Comparison of ENCODE assay signal across 1 cellular context in the genomic region with DNA sequence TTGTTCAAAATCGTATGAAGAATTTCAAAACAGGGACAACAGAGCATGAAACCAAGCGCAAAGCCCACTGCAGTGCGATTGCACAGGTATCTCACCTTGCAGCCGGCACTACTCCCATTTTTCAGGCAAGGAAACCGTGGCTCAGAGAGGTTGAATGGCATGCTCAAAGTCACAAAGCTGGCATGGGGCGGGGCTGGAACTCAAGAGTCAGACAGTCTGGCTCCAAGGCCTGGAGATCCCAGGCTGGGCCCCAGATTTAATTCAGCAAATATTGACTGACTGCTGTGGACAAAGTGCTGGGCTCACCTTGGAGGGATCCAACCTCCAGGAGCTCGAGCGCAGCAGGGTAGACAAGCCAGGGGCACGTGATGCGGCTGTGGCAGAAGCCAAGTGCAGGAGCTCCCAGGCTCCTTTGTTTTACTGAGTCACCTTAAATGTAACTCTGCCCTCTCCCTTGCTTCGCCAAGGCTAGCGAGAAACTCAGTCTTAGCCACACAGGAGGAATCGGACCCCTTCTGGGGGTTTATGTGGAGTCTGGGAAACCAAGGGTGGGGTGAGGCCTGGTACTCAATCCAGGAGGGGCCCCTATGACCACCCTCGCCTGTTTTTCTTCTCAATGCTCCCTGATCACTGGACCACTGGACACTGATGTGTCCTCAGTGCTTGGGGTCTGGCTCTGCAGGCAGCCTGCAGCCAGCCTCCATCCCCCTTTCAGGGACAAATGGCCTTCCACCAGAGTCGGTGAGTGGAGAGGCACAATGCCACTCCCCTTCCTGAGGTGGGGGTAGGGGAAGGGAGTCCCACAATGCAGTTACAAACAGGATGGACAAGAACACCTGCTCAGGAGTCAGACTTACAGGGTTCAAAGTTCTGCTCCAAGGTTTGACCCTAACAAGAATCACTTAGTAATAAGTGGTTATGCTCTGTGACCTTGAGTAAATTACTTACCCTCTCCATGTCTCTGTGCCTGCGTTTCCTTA.
A peak's percentile ranks its signal among the peaks of the same experiment; 100 is the strongest.
TF ChIP-seq lines count a peak whose summit lies in the region.

No MANE protein-coding gene starts in this region.

TF ChIP-seq in HepG2, 621 proteins besides CTCF, POLR2A, EP300 and RAD21 (continued from another document and continues in another):
- TF ChIP-seq RFXAP (CRISPR knock-in tag; IDR thresholded peaks at IDR 0.05; ENCODE audit: borderline replicate concordance) = 0 out of 2 replicates have a peak, but pooled peaks have one; percentile 72
- TF ChIP-seq ZSCAN29 (CRISPR knock-in tag; conservative IDR thresholded peaks at IDR 0.05) = peak; percentile 31
- TF ChIP-seq SMARCC2 (IDR thresholded peaks at IDR 0.05) = no peak
- TF ChIP-seq ZNF234 (CRISPR knock-in tag; conservative IDR thresholded peaks at IDR 0.05) = no peak
- TF ChIP-seq, protein P1, sequence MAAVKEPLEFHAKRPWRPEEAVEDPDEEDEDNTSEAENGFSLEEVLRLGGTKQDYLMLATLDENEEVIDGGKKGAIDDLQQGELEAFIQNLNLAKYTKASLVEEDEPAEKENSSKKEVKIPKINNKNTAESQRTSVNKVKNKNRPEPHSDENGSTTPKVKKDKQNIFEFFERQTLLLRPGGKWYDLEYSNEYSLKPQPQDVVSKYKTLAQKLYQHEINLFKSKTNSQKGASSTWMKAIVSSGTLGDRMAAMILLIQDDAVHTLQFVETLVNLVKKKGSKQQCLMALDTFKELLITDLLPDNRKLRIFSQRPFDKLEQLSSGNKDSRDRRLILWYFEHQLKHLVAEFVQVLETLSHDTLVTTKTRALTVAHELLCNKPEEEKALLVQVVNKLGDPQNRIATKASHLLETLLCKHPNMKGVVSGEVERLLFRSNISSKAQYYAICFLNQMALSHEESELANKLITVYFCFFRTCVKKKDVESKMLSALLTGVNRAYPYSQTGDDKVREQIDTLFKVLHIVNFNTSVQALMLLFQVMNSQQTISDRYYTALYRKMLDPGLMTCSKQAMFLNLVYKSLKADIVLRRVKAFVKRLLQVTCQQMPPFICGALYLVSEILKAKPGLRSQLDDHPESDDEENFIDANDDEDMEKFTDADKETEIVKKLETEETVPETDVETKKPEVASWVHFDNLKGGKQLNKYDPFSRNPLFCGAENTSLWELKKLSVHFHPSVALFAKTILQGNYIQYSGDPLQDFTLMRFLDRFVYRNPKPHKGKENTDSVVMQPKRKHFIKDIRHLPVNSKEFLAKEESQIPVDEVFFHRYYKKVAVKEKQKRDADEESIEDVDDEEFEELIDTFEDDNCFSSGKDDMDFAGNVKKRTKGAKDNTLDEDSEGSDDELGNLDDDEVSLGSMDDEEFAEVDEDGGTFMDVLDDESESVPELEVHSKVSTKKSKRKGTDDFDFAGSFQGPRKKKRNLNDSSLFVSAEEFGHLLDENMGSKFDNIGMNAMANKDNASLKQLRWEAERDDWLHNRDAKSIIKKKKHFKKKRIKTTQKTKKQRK (IDR thresholded peaks at IDR 0.05; ENCODE audit: low read length) = no peak
- 0 out of 2 replicates have a peak, but pooled peaks have one; percentile 3 for TF ChIP-seq ZNF749 (CRISPR knock-in tag; IDR thresholded peaks at IDR 0.05; ENCODE audit: borderline replicate concordance)
- peak; percentile 76; the same call in 1 of the 2 replicates for TF ChIP-seq ZNF563 (CRISPR knock-in tag; IDR thresholded peaks at IDR 0.05)
- TF ChIP-seq WIZ (CRISPR knock-in tag; IDR thresholded peaks at IDR 0.05) = 0 out of 2 replicates have a peak, but pooled peaks have one; percentile 80
- TF ChIP-seq YEATS4 (CRISPR knock-in tag; IDR thresholded peaks at IDR 0.05; ENCODE audit: borderline replicate concordance) = no peak
- TF ChIP-seq ZNF263 (CRISPR knock-in tag; IDR thresholded peaks at IDR 0.05) = peak; percentile 76
- TF ChIP-seq ZSCAN12 (CRISPR knock-in tag; IDR thresholded peaks at IDR 0.05) = no peak
- TF ChIP-seq MAFK (conservative IDR thresholded peaks at IDR 0.05 in 1 of 2, IDR thresholded peaks at IDR 0.05 in 1 of 2; ENCODE audit: low read length in 2 of 2) = no peak
- TF ChIP-seq NFE2L2 (IDR thresholded peaks at IDR 0.05; ENCODE audit: low read length) = peak; percentile 22; the same call in 1 of the 2 replicates
- TF ChIP-seq, protein P2, sequence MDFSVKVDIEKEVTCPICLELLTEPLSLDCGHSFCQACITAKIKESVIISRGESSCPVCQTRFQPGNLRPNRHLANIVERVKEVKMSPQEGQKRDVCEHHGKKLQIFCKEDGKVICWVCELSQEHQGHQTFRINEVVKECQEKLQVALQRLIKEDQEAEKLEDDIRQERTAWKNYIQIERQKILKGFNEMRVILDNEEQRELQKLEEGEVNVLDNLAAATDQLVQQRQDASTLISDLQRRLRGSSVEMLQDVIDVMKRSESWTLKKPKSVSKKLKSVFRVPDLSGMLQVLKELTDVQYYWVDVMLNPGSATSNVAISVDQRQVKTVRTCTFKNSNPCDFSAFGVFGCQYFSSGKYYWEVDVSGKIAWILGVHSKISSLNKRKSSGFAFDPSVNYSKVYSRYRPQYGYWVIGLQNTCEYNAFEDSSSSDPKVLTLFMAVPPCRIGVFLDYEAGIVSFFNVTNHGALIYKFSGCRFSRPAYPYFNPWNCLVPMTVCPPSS (IDR thresholded peaks at IDR 0.05) = no peak
- TF ChIP-seq, protein P3, sequence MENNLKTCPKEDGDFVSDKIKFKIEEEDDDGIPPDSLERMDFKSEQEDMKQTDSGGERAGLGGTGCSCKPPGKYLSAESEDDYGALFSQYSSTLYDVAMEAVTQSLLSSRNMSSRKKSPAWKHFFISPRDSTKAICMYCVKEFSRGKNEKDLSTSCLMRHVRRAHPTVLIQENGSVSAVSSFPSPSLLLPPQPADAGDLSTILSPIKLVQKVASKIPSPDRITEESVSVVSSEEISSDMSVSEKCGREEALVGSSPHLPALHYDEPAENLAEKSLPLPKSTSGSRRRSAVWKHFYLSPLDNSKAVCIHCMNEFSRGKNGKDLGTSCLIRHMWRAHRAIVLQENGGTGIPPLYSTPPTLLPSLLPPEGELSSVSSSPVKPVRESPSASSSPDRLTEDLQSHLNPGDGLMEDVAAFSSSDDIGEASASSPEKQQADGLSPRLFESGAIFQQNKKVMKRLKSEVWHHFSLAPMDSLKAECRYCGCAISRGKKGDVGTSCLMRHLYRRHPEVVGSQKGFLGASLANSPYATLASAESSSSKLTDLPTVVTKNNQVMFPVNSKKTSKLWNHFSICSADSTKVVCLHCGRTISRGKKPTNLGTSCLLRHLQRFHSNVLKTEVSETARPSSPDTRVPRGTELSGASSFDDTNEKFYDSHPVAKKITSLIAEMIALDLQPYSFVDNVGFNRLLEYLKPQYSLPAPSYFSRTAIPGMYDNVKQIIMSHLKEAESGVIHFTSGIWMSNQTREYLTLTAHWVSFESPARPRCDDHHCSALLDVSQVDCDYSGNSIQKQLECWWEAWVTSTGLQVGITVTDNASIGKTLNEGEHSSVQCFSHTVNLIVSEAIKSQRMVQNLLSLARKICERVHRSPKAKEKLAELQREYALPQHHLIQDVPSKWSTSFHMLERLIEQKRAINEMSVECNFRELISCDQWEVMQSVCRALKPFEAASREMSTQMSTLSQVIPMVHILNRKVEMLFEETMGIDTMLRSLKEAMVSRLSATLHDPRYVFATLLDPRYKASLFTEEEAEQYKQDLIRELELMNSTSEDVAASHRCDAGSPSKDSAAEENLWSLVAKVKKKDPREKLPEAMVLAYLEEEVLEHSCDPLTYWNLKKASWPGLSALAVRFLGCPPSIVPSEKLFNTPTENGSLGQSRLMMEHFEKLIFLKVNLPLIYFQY (CRISPR knock-in tag; IDR thresholded peaks at IDR 0.05; ENCODE audit: borderline replicate concordance) = 0 out of 2 replicates have a peak, but pooled peaks have one; percentile 56
- no peak for TF ChIP-seq HNRNPK (IDR thresholded peaks at IDR 0.05; ENCODE audit: low read depth, low read length, poor library complexity, severe bottlenecking)
- TF ChIP-seq, protein P4, sequence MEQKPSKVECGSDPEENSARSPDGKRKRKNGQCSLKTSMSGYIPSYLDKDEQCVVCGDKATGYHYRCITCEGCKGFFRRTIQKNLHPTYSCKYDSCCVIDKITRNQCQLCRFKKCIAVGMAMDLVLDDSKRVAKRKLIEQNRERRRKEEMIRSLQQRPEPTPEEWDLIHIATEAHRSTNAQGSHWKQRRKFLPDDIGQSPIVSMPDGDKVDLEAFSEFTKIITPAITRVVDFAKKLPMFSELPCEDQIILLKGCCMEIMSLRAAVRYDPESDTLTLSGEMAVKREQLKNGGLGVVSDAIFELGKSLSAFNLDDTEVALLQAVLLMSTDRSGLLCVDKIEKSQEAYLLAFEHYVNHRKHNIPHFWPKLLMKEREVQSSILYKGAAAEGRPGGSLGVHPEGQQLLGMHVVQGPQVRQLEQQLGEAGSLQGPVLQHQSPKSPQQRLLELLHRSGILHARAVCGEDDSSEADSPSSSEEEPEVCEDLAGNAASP (CRISPR knock-in tag; IDR thresholded peaks at IDR 0.05; ENCODE audit: borderline replicate concordance) = peak; percentile 84
- no peak for TF ChIP-seq ZNF383 (CRISPR knock-in tag; IDR thresholded peaks at IDR 0.05; ENCODE audit: borderline replicate concordance)
- TF ChIP-seq NFIB (CRISPR knock-in tag; IDR thresholded peaks at IDR 0.05; ENCODE audit: borderline replicate concordance) = no peak
- TF ChIP-seq, protein P5, sequence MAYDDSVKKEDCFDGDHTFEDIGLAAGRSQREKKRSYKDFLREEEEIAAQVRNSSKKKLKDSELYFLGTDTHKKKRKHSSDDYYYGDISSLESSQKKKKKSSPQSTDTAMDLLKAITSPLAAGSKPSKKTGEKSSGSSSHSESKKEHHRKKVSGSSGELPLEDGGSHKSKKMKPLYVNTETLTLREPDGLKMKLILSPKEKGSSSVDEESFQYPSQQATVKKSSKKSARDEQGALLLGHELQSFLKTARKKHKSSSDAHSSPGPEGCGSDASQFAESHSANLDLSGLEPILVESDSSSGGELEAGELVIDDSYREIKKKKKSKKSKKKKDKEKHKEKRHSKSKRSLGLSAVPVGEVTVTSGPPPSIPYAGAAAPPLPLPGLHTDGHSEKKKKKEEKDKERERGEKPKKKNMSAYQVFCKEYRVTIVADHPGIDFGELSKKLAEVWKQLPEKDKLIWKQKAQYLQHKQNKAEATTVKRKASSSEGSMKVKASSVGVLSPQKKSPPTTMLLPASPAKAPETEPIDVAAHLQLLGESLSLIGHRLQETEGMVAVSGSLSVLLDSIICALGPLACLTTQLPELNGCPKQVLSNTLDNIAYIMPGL (CRISPR knock-in tag; IDR thresholded peaks at IDR 0.05; ENCODE audit: borderline replicate concordance in 1 of 2, low read depth in 1 of 2) = no peak; a peak in 2 of 4 replicates
- no peak for TF ChIP-seq SOX6 (IDR thresholded peaks at IDR 0.05)
- peak; percentile 94 for TF ChIP-seq SOX6 (CRISPR knock-in tag; IDR thresholded peaks at IDR 0.05)
- peak; percentile 13 for TF ChIP-seq SRSF1 (optimal IDR thresholded peaks at IDR 0.05; ENCODE audit: low read depth, low read length)
- TF ChIP-seq IKZF1 (IDR thresholded peaks at IDR 0.05) = no peak
- peak; percentile 88 for TF ChIP-seq SPEN (CRISPR knock-in tag; IDR thresholded peaks at IDR 0.05; ENCODE audit: low read depth)
- TF ChIP-seq, protein P6, sequence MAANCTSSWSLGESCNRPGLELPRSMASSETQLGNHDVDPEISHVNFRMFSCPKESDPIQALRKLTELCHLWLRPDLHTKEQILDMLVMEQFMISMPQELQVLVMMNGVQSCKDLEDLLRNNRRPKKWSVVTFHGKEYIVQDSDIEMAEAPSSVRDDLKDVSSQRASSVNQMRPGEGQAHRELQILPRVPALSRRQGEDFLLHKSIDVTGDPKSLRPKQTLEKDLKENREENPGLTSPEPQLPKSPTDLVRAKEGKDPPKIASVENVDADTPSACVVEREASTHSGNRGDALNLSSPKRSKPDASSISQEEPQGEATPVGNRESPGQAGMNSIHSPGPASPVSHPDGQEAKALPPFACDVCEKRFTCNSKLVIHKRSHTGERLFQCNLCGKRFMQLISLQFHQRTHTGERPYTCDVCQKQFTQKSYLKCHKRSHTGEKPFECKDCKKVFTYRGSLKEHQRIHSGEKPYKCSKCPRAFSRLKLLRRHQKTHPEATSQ (CRISPR knock-in tag; IDR thresholded peaks at IDR 0.05; ENCODE audit: borderline replicate concordance) = no peak
- TF ChIP-seq ZNF224 (CRISPR knock-in tag; IDR thresholded peaks at IDR 0.05) = 0 out of 2 replicates have a peak, but pooled peaks have one; percentile 76
- peak; percentile 64; the same call in 1 of the 2 replicates for TF ChIP-seq DPF2 (CRISPR knock-in tag; IDR thresholded peaks at IDR 0.05; ENCODE audit: borderline replicate concordance, low read depth)
- peak; percentile 31; the same call in 1 of the 2 replicates for TF ChIP-seq YEATS2 (CRISPR knock-in tag; IDR thresholded peaks at IDR 0.05; ENCODE audit: borderline replicate concordance)
- no peak for TF ChIP-seq RFXANK (CRISPR knock-in tag; IDR thresholded peaks at IDR 0.05)
- TF ChIP-seq ELF1 (CRISPR knock-in tag; IDR thresholded peaks at IDR 0.05) = peak; percentile 36; the same call in 1 of the 2 replicates
- TF ChIP-seq ZNF672 (CRISPR knock-in tag; IDR thresholded peaks at IDR 0.05) = no peak
- TF ChIP-seq ARNT (IDR thresholded peaks at IDR 0.05) = no peak
- no peak; the same call in 1 of the 2 replicates for TF ChIP-seq ZNF652 (CRISPR knock-in tag; IDR thresholded peaks at IDR 0.05; ENCODE audit: borderline replicate concordance, low read depth)
- TF ChIP-seq ZNF468 (CRISPR knock-in tag; IDR thresholded peaks at IDR 0.05) = 0 out of 2 replicates have a peak, but pooled peaks have one; percentile 15
- TF ChIP-seq, protein P7, sequence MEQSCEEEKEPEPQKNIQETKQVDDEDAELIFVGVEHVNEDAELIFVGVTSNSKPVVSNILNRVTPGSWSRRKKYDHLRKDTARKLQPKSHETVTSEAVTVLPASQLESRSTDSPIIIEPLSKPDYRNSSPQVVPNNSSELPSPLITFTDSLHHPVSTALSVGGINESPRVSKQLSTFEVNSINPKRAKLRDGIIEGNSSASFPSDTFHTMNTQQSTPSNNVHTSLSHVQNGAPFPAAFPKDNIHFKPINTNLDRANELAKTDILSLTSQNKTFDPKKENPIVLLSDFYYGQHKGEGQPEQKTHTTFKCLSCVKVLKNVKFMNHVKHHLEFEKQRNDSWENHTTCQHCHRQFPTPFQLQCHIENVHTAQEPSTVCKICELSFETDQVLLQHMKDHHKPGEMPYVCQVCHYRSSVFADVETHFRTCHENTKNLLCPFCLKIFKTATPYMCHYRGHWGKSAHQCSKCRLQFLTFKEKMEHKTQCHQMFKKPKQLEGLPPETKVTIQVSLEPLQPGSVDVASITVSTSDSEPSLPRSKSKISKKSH (CRISPR knock-in tag; IDR thresholded peaks at IDR 0.05; ENCODE audit: borderline replicate concordance) = peak; percentile 66; the same call in 1 of the 2 replicates
- TF ChIP-seq, protein P8, sequence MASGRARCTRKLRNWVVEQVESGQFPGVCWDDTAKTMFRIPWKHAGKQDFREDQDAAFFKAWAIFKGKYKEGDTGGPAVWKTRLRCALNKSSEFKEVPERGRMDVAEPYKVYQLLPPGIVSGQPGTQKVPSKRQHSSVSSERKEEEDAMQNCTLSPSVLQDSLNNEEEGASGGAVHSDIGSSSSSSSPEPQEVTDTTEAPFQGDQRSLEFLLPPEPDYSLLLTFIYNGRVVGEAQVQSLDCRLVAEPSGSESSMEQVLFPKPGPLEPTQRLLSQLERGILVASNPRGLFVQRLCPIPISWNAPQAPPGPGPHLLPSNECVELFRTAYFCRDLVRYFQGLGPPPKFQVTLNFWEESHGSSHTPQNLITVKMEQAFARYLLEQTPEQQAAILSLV (CRISPR knock-in tag; IDR thresholded peaks at IDR 0.05; ENCODE audit: borderline replicate concordance) = peak; percentile 84
- TF ChIP-seq, protein P9, sequence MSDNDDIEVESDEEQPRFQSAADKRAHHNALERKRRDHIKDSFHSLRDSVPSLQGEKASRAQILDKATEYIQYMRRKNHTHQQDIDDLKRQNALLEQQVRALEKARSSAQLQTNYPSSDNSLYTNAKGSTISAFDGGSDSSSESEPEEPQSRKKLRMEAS (IDR thresholded peaks at IDR 0.05) = peak; percentile 89
- TF ChIP-seq NR2F1 (CRISPR knock-in tag; IDR thresholded peaks at IDR 0.05) = no peak
- TF ChIP-seq ZNF256 (CRISPR knock-in tag; conservative IDR thresholded peaks at IDR 0.05) = peak; percentile 87
- TF ChIP-seq ZNF713 (CRISPR knock-in tag; IDR thresholded peaks at IDR 0.05) = no peak
- peak; percentile 49 for TF ChIP-seq ELF3 (CRISPR knock-in tag; IDR thresholded peaks at IDR 0.05)
- TF ChIP-seq HIVEP1 (CRISPR knock-in tag; IDR thresholded peaks at IDR 0.05) = no peak; the same call in 1 of the 2 replicates
- peak; percentile 27; the same call in 1 of the 2 replicates for TF ChIP-seq AHR (CRISPR knock-in tag; IDR thresholded peaks at IDR 0.05)
